24 cellular contexts compared by ENCODE assay signal in genomic region chr10:50579491-50580259, GRCh38. TPM values are rescaled to one million over a fixed set of nuclear protein-coding genes. Genes with fewer than 3 reads are reported as not detected.
DNase-seq lines count a peak whose midpoint lies in the region; ATAC-seq, FAIRE-seq and TF ChIP-seq lines count a peak whose summit lies in the region.
"Had no signal": no experiment of that assay in that cellular context is flagged by ENCODE, and none has a peak within 500 bp of the region (broad histone marks: within the 10 kb centered on the region; RNA-seq: fewer than 3 reads in every experiment).

No MANE protein-coding gene starts in this region.

- ATAC-seq in K562 (no peak), lower lobe of right lung (peak; percentile 61 to 68), HG02798 (IDR thresholded peaks at IDR 0.05; ENCODE audit: poor library complexity, unreplicated experiment) (no peak), left ventricle myocardium superior (no peak)
- ATAC-seq: HCT116, Right ventricle myocardium inferior had no signal

- no peak overlapping the region; the same call in 1 of the 2 replicates for H2AFZ ChIP-seq in K562 (ENCODE audit: low read depth, low read length)

- no peaks in the 10 kb centered on the region for H4K20me1 ChIP-seq in K562 (replicated peaks; ENCODE audit: control insufficient read depth, insufficient read depth, low read length)

- DNase-seq in DMS153 (lab: John Stamatoyannopoulos, UW) (peak; percentile 29), DMS153 treated with DMSO at 0.1 percent for 48 hours (lab: John Stamatoyannopoulos, UW; ENCODE audit: unreplicated experiment) (no peak), K562 (ENCODE audit: extremely low read depth in 1 of 4, low spot score in 3 of 4) (no peak), lower lobe of right lung (no peak), type B pancreatic cell (ENCODE audit: extremely low spot score, unreplicated experiment) (no peak), left ventricle myocardium superior (no peak)
- no peak for DNase-seq in activated T-cell treated with anti-CD3 and anti-CD28 coated beads, Interleukin-2, amount 50 U/mL, for 48 hours
- DNase-seq: 8988T; activated CD4-positive, alpha-beta memory T cell treated with anti-CD3 and anti-CD28 coated beads, Interleukin-2, amount 10 ng/mL, durations not matched to agents 7 days and 5 days; activated naive CD4-positive, alpha-beta T cell treated with anti-CD3 and anti-CD28 coated beads for 36 hours; anterior cingulate cortex; DMS79; left ventricle myocardium inferior; NCI-H1048; NCI-H2081; NCI-H524; sigmoid colon; WERI-Rb-1 had no signal

- TF ChIP-seq EP300 in K562 (IDR thresholded peaks at IDR 0.05; ENCODE audit: low read length), result peak; percentile 80

- 15% methylated on average over 4 of the region's 4 CpGs for WGBS in K562 (ENCODE audit: insufficient coverage, low coverage, missing lambda C conversion rate)

- peak overlapping the region; percentile 97 for H3K27ac ChIP-seq in K562 (ENCODE audit: extremely low read depth, low read depth, low read length)
- H3K27ac ChIP-seq in lower lobe of right lung, result no peak overlapping the region
- H3K27ac ChIP-seq: BLaER1, KMS-11, sigmoid colon, WERI-Rb-1 had no signal

- no peak overlapping the region for H3K4me3 ChIP-seq in K562
- no peak overlapping the region for H3K4me3 ChIP-seq in lower lobe of right lung
- H3K4me3 ChIP-seq: BLaER1, left ventricle myocardium inferior, sigmoid colon had no signal

- peak overlapping the region; percentile 73 for H3K27ac Mint-ChIP-seq in type B pancreatic cell
- H3K27ac Mint-ChIP-seq: activated CD4-positive, alpha-beta memory T cell treated with anti-CD3 and anti-CD28 coated beads, Interleukin-2, amount 10 ng/mL, durations not matched to agents 7 days and 5 days; activated naive CD4-positive, alpha-beta T cell treated with anti-CD3 and anti-CD28 coated beads for 36 hours; stimulated activated naive CD8-positive, alpha-beta T cell treated with anti-CD3 and anti-CD28 coated beads, Interleukin-15, Interleukin-2, amounts not matched to agents 100 ng/mL and 50 ng/mL, for 24 hours had no signal

- peaks cover 4% of the 10 kb centered on the region; the same call in 1 of the 3 replicates for H3K36me3 ChIP-seq in K562 (ENCODE audit: control insufficient read depth, insufficient read depth, low read length)
- no peaks in the 10 kb centered on the region for H3K36me3 ChIP-seq in lower lobe of right lung
- H3K36me3 ChIP-seq: left ventricle myocardium inferior, sigmoid colon, WERI-Rb-1 had no signal

- peaks cover 41 to 91% of the 10 kb centered on the region in 2 experiments for H3K4me1 ChIP-seq in K562 (replicated peaks in 1 of 2; ENCODE audit: control insufficient read depth in 2 of 2, insufficient read depth in 2 of 2, low read length in 2 of 2)
- H3K4me1 ChIP-seq in lower lobe of right lung, result peaks cover 24% of the 10 kb centered on the region

- no peak for FAIRE-seq in K562 (lab: Jason Lieb, UNC)

- intact Hi-C loops in K562 (cut with micrococcal nuclease), result loop anchor here (2.0 kb wide), 1 partner anchor 15 kb away; no protein-coding TSS in a partner anchor
- intact Hi-C loops in lower lobe of right lung (cut with DNase I), result no loop called here
- intact Hi-C loops in left ventricle myocardium superior (cut with micrococcal nuclease), result no loop called here

- peaks cover 32% of the 10 kb centered on the region for H3K4me1 Mint-ChIP-seq in type B pancreatic cell (ENCODE audit: unreplicated experiment)

- H3K27me3 Mint-ChIP-seq in type B pancreatic cell, result no peaks in the 10 kb centered on the region
- H3K27me3 Mint-ChIP-seq: activated CD4-positive, alpha-beta memory T cell treated with anti-CD3 and anti-CD28 coated beads, Interleukin-2, amount 10 ng/mL, durations not matched to agents 7 days and 5 days; stimulated activated naive CD8-positive, alpha-beta T cell treated with anti-CD3 and anti-CD28 coated beads, Interleukin-15, Interleukin-2, amounts not matched to agents 100 ng/mL and 50 ng/mL, for 24 hours had no signal

- no TSS peak for BruUV-seq in K562 (replicated peaks; lab: Mats Ljungman, UMichigan)

- peak overlapping the region in 1 of 2 experiments; percentile 86; a peak in 2 of 4 replicates for H3K9ac ChIP-seq in K562 (ENCODE audit: insufficient read depth in 1 of 2, low read depth in 2 of 2, low read length in 2 of 2)
- H3K9ac ChIP-seq: BLaER1, KMS-11 had no signal

- peaks cover 92% of the 10 kb centered on the region for H3K79me2 ChIP-seq in K562 (ENCODE audit: control insufficient read depth, insufficient read depth, low read length)

- H3K36me3 Mint-ChIP-seq in type B pancreatic cell, result peaks cover 3% of the 10 kb centered on the region

- CTCF ChIA-PET in K562 (lab: Yijun Ruan, JAX; ENCODE audit: low intra/inter-chr PET ratio), result no interaction called here

- no peak for TF ChIP-seq RAD21 in K562 (CRISPR knock-in tag; conservative IDR thresholded peaks at IDR 0.05 in 1 of 2, IDR thresholded peaks at IDR 0.05 in 1 of 2)

- TF ChIP-seq CTCF in K562 (IDR thresholded peaks at IDR 0.05 in 2 of 3, conservative IDR thresholded peaks at IDR 0.05 in 1 of 3; ENCODE audit: insufficient read depth in 2 of 3, low read depth in 1 of 3, low read length in 3 of 3) (no peak), lower lobe of right lung (IDR thresholded peaks at IDR 0.05) (no peak), type B pancreatic cell (conservative IDR thresholded peaks at IDR 0.05) (no peak)

- H3K27me3 ChIP-seq in K562 (ENCODE audit: control insufficient read depth in 2 of 2, insufficient read depth in 2 of 2, low read length in 2 of 2), result no peaks in the 10 kb centered on the region
- no peaks in the 10 kb centered on the region for H3K27me3 ChIP-seq in lower lobe of right lung (ENCODE audit: low read depth)
- H3K27me3 ChIP-seq: BLaER1, sigmoid colon had no signal

- no peak for TF ChIP-seq POLR2A in K562 (conservative IDR thresholded peaks at IDR 0.05)

- in situ Hi-C loops in K562 (cut with MboI), result no loop called here

- POLR2A ChIA-PET in K562 (lab: Yijun Ruan, JAX), result interaction anchor here (1.0 to 5.5 kb wide), 5 partner anchors 10 to 70 kb away, joined by 3 to 67 read pairs (median 13); no protein-coding TSS in a partner anchor

- peak overlapping the region; percentile 63 for H3K4me2 ChIP-seq in K562 (ENCODE audit: insufficient read depth, low read length)
- H3K4me2 ChIP-seq: BLaER1, KMS-11 had no signal

- no peaks in the 10 kb centered on the region for H3K9me1 ChIP-seq in K562 (ENCODE audit: control insufficient read depth, insufficient read depth, low read length)

- no peaks in the 10 kb centered on the region for H3K9me3 ChIP-seq in K562 (replicated peaks; ENCODE audit: control insufficient read depth, insufficient read depth, low read depth, low read length)
- H3K9me3 ChIP-seq in lower lobe of right lung, result no peaks in the 10 kb centered on the region
- H3K9me3 ChIP-seq: BLaER1, left ventricle myocardium inferior, sigmoid colon had no signal

- peak overlapping the region; percentile 35 for H3K4me3 Mint-ChIP-seq in type B pancreatic cell
- H3K4me3 Mint-ChIP-seq: activated CD4-positive, alpha-beta memory T cell treated with anti-CD3 and anti-CD28 coated beads, Interleukin-2, amount 10 ng/mL, durations not matched to agents 7 days and 5 days; activated naive CD4-positive, alpha-beta T cell treated with anti-CD3 and anti-CD28 coated beads for 36 hours; stimulated activated naive CD8-positive, alpha-beta T cell treated with anti-CD3 and anti-CD28 coated beads, Interleukin-15, Interleukin-2, amounts not matched to agents 100 ng/mL and 50 ng/mL, for 24 hours had no signal

- no peaks in the 10 kb centered on the region for H3K9me3 Mint-ChIP-seq in type B pancreatic cell
- H3K9me3 Mint-ChIP-seq: activated CD4-positive, alpha-beta memory T cell treated with anti-CD3 and anti-CD28 coated beads, Interleukin-2, amount 10 ng/mL, durations not matched to agents 7 days and 5 days; activated naive CD4-positive, alpha-beta T cell treated with anti-CD3 and anti-CD28 coated beads for 36 hours; stimulated activated naive CD8-positive, alpha-beta T cell treated with anti-CD3 and anti-CD28 coated beads, Interleukin-15, Interleukin-2, amounts not matched to agents 100 ng/mL and 50 ng/mL, for 24 hours had no signal

RNA-seq across cellular contexts. Expression of gene SGMS1, which starts 44.1 kb away (rescaled TPM):
- total RNA-seq in K562 (2011; cell fraction: chromatin; rRNA removed; ENCODE audit: low replicate concordance), result 267 and 295 TPM in 2 replicates
- total RNA-seq in K562 (2011; cell fraction: nucleolus; rRNA removed), result 202 and 204 TPM in 2 replicates
- 277 and 388 TPM in 2 replicates for total RNA-seq in K562 (2011; cell fraction: nucleoplasm; rRNA removed)
- total RNA-seq in K562 (2014; rRNA removed) (187 and 232 TPM in 2 replicates), K562 (2014; rRNA removed; fragmentation: Illumina TruSeq; extraction: Trizol) (82.2 and 82.5 TPM in 2 replicates), K562 (2015; rRNA removed; fragmentation: Illumina TruSeq; extraction: Trizol) (82.3 and 83.8 TPM in 2 replicates), K562 (2021) (91.8 and 94.0 TPM in 2 replicates), lower lobe of right lung (72.3 TPM), type B pancreatic cell (ENCODE audit: low replicate concordance) (15.1 and 26.9 TPM in 2 replicates), left ventricle myocardium superior (21.9 TPM)
- polyA plus RNA-seq in K562 (2011; rRNA removed) (69.8 and 89.6 TPM in 2 replicates), K562 (2014; fragmentation: Illumina TruSeq; extraction: Trizol) (61.5 and 69.7 TPM in 2 replicates), K562 (2014; fragmentation: Nextera tagmentation; extraction: Ambion mirVana) (10 to 100 TPM; 22.6 to 25.3 TPM), K562 (2014; rRNA removed) (63.2 and 82.2 TPM in 2 replicates)
- polyA plus RNA-seq in K562 (2011; cell fraction: cytosol; rRNA removed), result 58.5 and 88.3 TPM in 2 replicates
- polyA plus RNA-seq in K562 (2011; cell fraction: nucleus; rRNA removed), result 74.4 and 107 TPM in 2 replicates
- polyA plus RNA-seq in K562 (2012), result 27.2 and 40.1 TPM in 2 replicates
- polyA minus RNA-seq in K562 (2011; rRNA and poly(A)+ RNA removed), result 116 and 125 TPM in 2 replicates
- 75.6 and 79.4 TPM in 2 replicates for polyA minus RNA-seq in K562 (2011; cell fraction: cytosol; rRNA and poly(A)+ RNA removed)
- 297 and 317 TPM in 2 replicates for polyA minus RNA-seq in K562 (2011; cell fraction: nucleus; rRNA and poly(A)+ RNA removed)

Comparison
In these comparisons a context has a peak if more than half of its experiments do, and no peak if none do; other contexts are left out.
1. ATAC-seq: peak in lower lobe of right lung (2 of 2); none in K562 (single experiment), HG02798 (single experiment) and left ventricle myocardium superior (single experiment).